9 cellular contexts compared by ENCODE assay signal in genomic region chr12:21941522-21942376, GRCh38. TPM values are rescaled to one million over a fixed set of nuclear protein-coding genes. Genes with fewer than 3 reads are reported as not detected.
DNase-seq lines count a peak whose midpoint lies in the region; ATAC-seq and TF ChIP-seq lines count a peak whose summit lies in the region.
"Had no signal": no experiment of that assay in that cellular context is flagged by ENCODE, and none has a peak within 500 bp of the region (broad histone marks: within the 10 kb centered on the region; RNA-seq: fewer than 3 reads in every experiment).

No MANE protein-coding gene starts in this region.

- peaks cover 0 to 5% (median 0%) of the 10 kb centered on the region in 4 donors for H3K9me3 ChIP-seq in sigmoid colon
- H3K9me3 ChIP-seq: neutrophil had no signal

- no peaks in the 10 kb centered on the region for H3F3A ChIP-seq in GM23338 (replicated peaks; ENCODE audit: low read depth)

- H3K9me2 ChIP-seq in GM23338 (ENCODE audit: insufficient read depth): no peaks in the 10 kb centered on the region

- peaks cover 4% of the 10 kb centered on the region; the same call in 1 of the 2 replicates for H3K4me1 ChIP-seq in GM23338 (ENCODE audit: insufficient read depth)
- H3K4me1 ChIP-seq in sigmoid colon: peaks cover 0 to 17% (median 14%) of the 10 kb centered on the region in 4 donors

- H3K79me2 ChIP-seq in GM23338 (replicated peaks; ENCODE audit: insufficient read depth): no peaks in the 10 kb centered on the region

- H3K36me3 Mint-ChIP-seq in GM23338 (ENCODE audit: low read depth): no peaks in the 10 kb centered on the region

- intact Hi-C loops in sigmoid colon (cut with DNase I): loop anchor here (2.0 to 5.0 kb wide), 4 partner anchors 49 to 243 kb away; partner anchors contain the start of gene KCNJ8

- H3K27me3 ChIP-seq in GM23338 (ENCODE audit: insufficient read depth) (peaks cover 48% of the 10 kb centered on the region), sigmoid colon (no peaks in the 10 kb centered on the region)

- peaks cover 30% of the 10 kb centered on the region for H3K27me3 Mint-ChIP-seq in GM23338 (ENCODE audit: insufficient read depth, low read depth, poor library complexity)

- H4K20me1 ChIP-seq in GM23338 (replicated peaks; ENCODE audit: insufficient read depth): no peaks in the 10 kb centered on the region

- H2AFZ ChIP-seq in GM23338: peak overlapping the region; percentile 99

- H3K4me2 ChIP-seq in GM23338: peak overlapping the region; percentile 88

- H3K36me3 ChIP-seq in GM23338 (ENCODE audit: insufficient read depth): no peaks in the 10 kb centered on the region
- no peaks in the 10 kb centered on the region for H3K36me3 ChIP-seq in sigmoid colon
- H3K36me3 ChIP-seq: neutrophil had no signal

- no peak for TF ChIP-seq POLR2A in sigmoid colon (IDR thresholded peaks at IDR 0.05)

- DNase-seq in GM23338 (ENCODE audit: low spot score) (peak; percentile 81), amniotic epithelial cell (ENCODE audit: low read depth) (peak; percentile 7), sigmoid colon (peak; percentile 87), NOMO-1 treated with dmso at 0.1 percent for 144 hours (lab: John Stamatoyannopoulos, UW; ENCODE audit: unreplicated experiment) (no peak), NCI-H2081 treated with DMSO at 0.1 percent for 48 hours (lab: John Stamatoyannopoulos, UW) (no peak)

- WGBS in sigmoid colon, 2 donors: 3 to 4% methylated on average over 51 of the region's 51 CpGs

- H3K4me3 ChIP-seq in GM23338 (peak overlapping the region; percentile 70), iPS-11a (ENCODE audit: low read depth, low read length) (peak overlapping the region; percentile 58), sigmoid colon (peak overlapping the region; percentile 45 to 61 (median 59))

- peak; percentile 90 for ATAC-seq in GM23338
- ATAC-seq in HG02870 (IDR thresholded peaks at IDR 0.05; ENCODE audit: unreplicated experiment): no peak
- no peak for ATAC-seq in GM18511 (IDR thresholded peaks at IDR 0.05; ENCODE audit: unreplicated experiment)

- H3K27ac ChIP-seq in GM23338 (ENCODE audit: low read depth): no peak overlapping the region
- H3K27ac ChIP-seq in sigmoid colon: peak overlapping the region; percentile 81 to 89 (median 86)
- H3K27ac ChIP-seq: neutrophil had no signal

- TF ChIP-seq CTCF in GM23338 (conservative IDR thresholded peaks at IDR 0.05; ENCODE audit: low read depth in 2 of 2) (peak; percentile 46 to 57), sigmoid colon (IDR thresholded peaks at IDR 0.05) (peak; percentile 48 to 77 (median 66))

- H3K9me3 Mint-ChIP-seq in GM23338: peaks cover 2% of the 10 kb centered on the region; the same call in 2 of the 3 replicates

- peak overlapping the region; percentile 80 for H3K4me3 Mint-ChIP-seq in GM23338

- peaks cover 10% of the 10 kb centered on the region for H3K4me1 Mint-ChIP-seq in GM23338

- no peak for TF ChIP-seq EP300 in sigmoid colon (IDR thresholded peaks at IDR 0.05)

- no peak overlapping the region for H3K27ac Mint-ChIP-seq in GM23338

TF ChIP-seq in GM23338, 12 proteins besides CTCF, POLR2A, EP300 and RAD21:
- TF ChIP-seq EZH2 (IDR thresholded peaks at IDR 0.05; ENCODE audit: low read depth, unreplicated experiment): peak; percentile 32
- TF ChIP-seq ZNF114 (CRISPR knock-in tag; IDR thresholded peaks at IDR 0.05): 0 out of 2 replicates have a peak, but pooled peaks have one; percentile 24
- TF ChIP-seq POLR2AphosphoS5 (IDR thresholded peaks at IDR 0.05; ENCODE audit: low read depth): no peak
- TF ChIP-seq NANOG (IDR thresholded peaks at IDR 0.05; ENCODE audit: borderline replicate concordance): no peak

RNA-seq across cellular contexts. Expression of gene ABCC9, which starts 0.5 kb away (rescaled TPM):
- total RNA-seq in GM23338 (2014; rRNA removed; shearing (Covaris generic)): 0.04 TPM in 1 of 2 replicates, not detected in the other
- polyA plus RNA-seq in GM23338 (2016; fragmentation: Nextera tagmentation; extraction: Ambion mirVana) (0.02 TPM in 1 of 2 replicates, not detected in the other), sigmoid colon (1 to 10 TPM in 2 of 3 donors, under 1 TPM in 1; 0.23 to 6.0 (median 2.4) TPM)
- 10 to 100 TPM; 28.2 to 39.2 (median 34.0) TPM for total RNA-seq in sigmoid colon

Comparison
In these comparisons a context has a peak if more than half of its experiments do, and no peak if none do; other contexts are left out.
1. DNase-seq: peak in GM23338 (single experiment), amniotic epithelial cell (single experiment) and sigmoid colon (single experiment); none in NOMO-1 treated with dmso at 0.1 percent for 144 hours (single experiment) and NCI-H2081 treated with DMSO at 0.1 percent for 48 hours (single experiment).
2. RNA of gene ABCC9, which starts 0.5 kb away (total RNA-seq): 28.2 to 39.2 TPM in sigmoid colon; 0.04 TPM in GM23338; every median in the first group is over 10 times any median in the second.
3. Peak in every context shown above with its lines, with median percentiles within 50 percentile points of each other: H3K4me3 ChIP-seq.